Comparison of ENCODE assay signal across 8 cellular contexts in genomic region chr2:203706403-203706802, GRCh38. TPM values are rescaled to one million over a fixed set of nuclear protein-coding genes. Genes with fewer than 3 reads are reported as not detected.
A peak's percentile ranks its signal among the peaks of the same experiment; 100 is the strongest.
DNase-seq lines count a peak whose midpoint lies in the region; ATAC-seq, FAIRE-seq and TF ChIP-seq lines count a peak whose summit lies in the region.

CD28 (plus strand) TSS chr2:203706639; CDS start chr2:203706697, 58 bp downstream.

- H3K9me3 Mint-ChIP-seq in activated naive CD8-positive, alpha-beta T cell (ENCODE audit: low read depth): peaks cover 4% of the 10 kb centered on the region

- no peaks in the 10 kb centered on the region for H3K36me3 ChIP-seq in hepatocyte (replicated peaks; ENCODE audit: insufficient read depth, low read depth)

- H3K27ac Mint-ChIP-seq in activated naive CD8-positive, alpha-beta T cell: peak within 1 kb of the TSS; percentile 100

- no peaks in the 10 kb centered on the region for H3K79me2 ChIP-seq in hepatocyte

- no peak within 1 kb of the TSS for H2AFZ ChIP-seq in hepatocyte

- H3K36me3 Mint-ChIP-seq in activated naive CD8-positive, alpha-beta T cell: peaks cover 5% of the 10 kb centered on the region

- no peak for TF ChIP-seq CTCF in hepatocyte (IDR thresholded peaks at IDR 0.05; ENCODE audit: poor library complexity)

- H3K27ac ChIP-seq in hepatocyte: no peak within 1 kb of the TSS

- no peaks in the 10 kb centered on the region for H3K9me2 ChIP-seq in hepatocyte (replicated peaks; ENCODE audit: insufficient read depth)

- no peaks in the 10 kb centered on the region for H3K27me3 ChIP-seq in hepatocyte

- no peak within 1 kb of the TSS for H3K4me2 ChIP-seq in hepatocyte

- H4K20me1 ChIP-seq in hepatocyte (ENCODE audit: insufficient read depth, poor library complexity, severe bottlenecking): no peaks in the 10 kb centered on the region

- peak; percentile 48 for DNase-seq in GM12891 (ENCODE audit: insufficient read length, low spot score)
- DNase-seq in T follicular helper cell (ENCODE audit: low read depth): peak; percentile 84
- DNase-seq in stimulated activated CD4-positive, alpha-beta T cell treated with anti-CD3 and anti-CD28 coated beads, Interleukin-4, amount 100 ng/mL, for 24 hours: peak; percentile 91
- no peak for DNase-seq in SHP77 treated with DMSO at 0.1 percent for 48 hours (lab: John Stamatoyannopoulos, UW)
- no peak for DNase-seq in SW 1271 (lab: John Stamatoyannopoulos, UW)
- DNase-seq in hepatocyte (ENCODE audit: low spot score): no peak

- no peaks in the 10 kb centered on the region for H3K9me3 ChIP-seq in hepatocyte (ENCODE audit: low read depth)

- peaks cover 4% of the 10 kb centered on the region for H3K4me1 ChIP-seq in hepatocyte (ENCODE audit: insufficient read depth)

- peak; percentile 99 for FAIRE-seq in GM12891 (lab: Jason Lieb, UNC)

- peaks cover 57% of the 10 kb centered on the region for H3K4me1 Mint-ChIP-seq in activated naive CD8-positive, alpha-beta T cell (ENCODE audit: low read depth)

- peak; percentile 99 for ATAC-seq in HG02678 (IDR thresholded peaks at IDR 0.05; ENCODE audit: unreplicated experiment)

- WGBS in hepatocyte (ENCODE audit: low lambda C conversion rate, missing lambda C conversion rate): 87% methylated on average over 9 of the region's 9 CpGs

- no peak for TF ChIP-seq POLR2A in GM12891 (IDR thresholded peaks at IDR 0.05; ENCODE audit: low read depth, low read length)

- no peaks in the 10 kb centered on the region for H3K27me3 Mint-ChIP-seq in activated naive CD8-positive, alpha-beta T cell

- peak within 1 kb of the TSS; percentile 96 for H3K4me3 Mint-ChIP-seq in activated naive CD8-positive, alpha-beta T cell

- no peak within 1 kb of the TSS for H3K4me3 ChIP-seq in hepatocyte

TF ChIP-seq in GM12891, 5 proteins besides CTCF, POLR2A, EP300 and RAD21:
- TF ChIP-seq POU2F2 (IDR thresholded peaks at IDR 0.05; ENCODE audit: low read depth, low read length): peak; percentile 50; the same call in 1 of the 2 replicates
- no peak for TF ChIP-seq POLR2AphosphoS5 (IDR thresholded peaks at IDR 0.05; ENCODE audit: low read depth, low read length)
- no peak for TF ChIP-seq PAX5 (IDR thresholded peaks at IDR 0.05; ENCODE audit: insufficient read depth, low read length, severe bottlenecking)
- TF ChIP-seq TAF1 (IDR thresholded peaks at IDR 0.05; ENCODE audit: low read depth, low read length): no peak
- peak; percentile 98 for TF ChIP-seq SPI1 (IDR thresholded peaks at IDR 0.05; ENCODE audit: low read depth, low read length)

RNA-seq across cellular contexts. Expression of gene CD28, which starts in this region (rescaled TPM):
- polyA plus RNA-seq in GM12891 (2012; ENCODE audit: low read depth, missing spikeins): 0.15 TPM
- not detected in 2 replicates for total RNA-seq in hepatocyte
- polyA plus RNA-seq in hepatocyte: not detected in 2 replicates

Comparison
In these comparisons a context has a peak if more than half of its experiments do, and no peak if none do; other contexts are left out.
1. DNase-seq: peak in GM12891 (single experiment), T follicular helper cell (single experiment) and stimulated activated CD4-positive, alpha-beta T cell treated with anti-CD3 and anti-CD28 coated beads, Interleukin-4, amount 100 ng/mL, for 24 hours (single experiment); none in SHP77 treated with DMSO at 0.1 percent for 48 hours (single experiment), SW 1271 (0 of 2) and hepatocyte (single experiment).